In genomic region chr16:1519831-1520230, GRCh38 we compare ENCODE assay signal across 20 cellular contexts. TPM values are rescaled to one million over a fixed set of nuclear protein-coding genes. Genes with fewer than 3 reads are reported as not detected.
DNase-seq lines count a peak whose midpoint lies in the region; ATAC-seq and TF ChIP-seq lines count a peak whose summit lies in the region.
"Had no signal": no experiment of that assay in that cellular context is flagged by ENCODE, and none has a peak within 500 bp of the region (broad histone marks: within the 10 kb centered on the region; RNA-seq: fewer than 3 reads in every experiment).

No MANE protein-coding gene starts in this region.

- no peak for TF ChIP-seq CTCF in right atrium auricular region (IDR thresholded peaks at IDR 0.05)
- no peak for TF ChIP-seq CTCF in RWPE1 (conservative IDR thresholded peaks at IDR 0.05; ENCODE audit: low read depth)
- no peak for TF ChIP-seq CTCF in upper lobe of right lung (IDR thresholded peaks at IDR 0.05)
- no peak for TF ChIP-seq CTCF in uterus (IDR thresholded peaks at IDR 0.05)
- TF ChIP-seq CTCF in mucosa of descending colon (IDR thresholded peaks at IDR 0.05) = no peak

- intact Hi-C loops in Right ventricle myocardium inferior (cut with DNase I) (no loop called here), upper lobe of right lung (cut with DNase I) (no loop called here), uterus (cut with DNase I; ENCODE audit: low total_unique reads) (no loop called here), mucosa of descending colon (cut with DNase I, micrococcal nuclease) (no loop called here)

- H3K36me3 ChIP-seq in right atrium auricular region (peaks cover 10% of the 10 kb centered on the region), upper lobe of right lung (peaks cover 4% of the 10 kb centered on the region), uterus (no peaks in the 10 kb centered on the region), mucosa of descending colon (ENCODE audit: low read depth) (no peaks in the 10 kb centered on the region)

- no peak for TF ChIP-seq POLR2A in uterus (IDR thresholded peaks at IDR 0.05)

- DNase-seq in Right ventricle myocardium inferior (ENCODE audit: missing footprints) (peak; percentile 55), right atrium auricular region (ENCODE audit: low spot score) (no peak), RWPE1 (ENCODE audit: low spot score) (no peak), upper lobe of right lung (no peak), uterus (no peak), mucosa of descending colon (no peak)
- DNase-seq: AML-193; Caco-2; Calu3; CD4-positive, alpha-beta T cell; DMS79 treated with DMSO at 0.1 percent for 48 hours; GF-D8 had no signal

- ATAC-seq in Right ventricle myocardium inferior (no peak), esophagus mucosa (peak; percentile 8), upper lobe of right lung (peak; percentile 6), mucosa of descending colon (no peak)
- ATAC-seq: CD8-positive, alpha-beta T cell had no signal

- H3K4me3 ChIP-seq in right atrium auricular region (no peak overlapping the region), upper lobe of right lung (no peak overlapping the region), uterus (no peak overlapping the region), mucosa of descending colon (no peak overlapping the region)
- H3K4me3 ChIP-seq: A549; BLaER1 treated with 17β-estradiol and CSF1 and Interleukin-3, amounts not matched to agents 10 nM and 100 nM had no signal

- peaks cover 0 to 3% of the 10 kb centered on the region in 2 donors for H3K9me3 ChIP-seq in right atrium auricular region
- no peaks in the 10 kb centered on the region for H3K9me3 ChIP-seq in upper lobe of right lung
- H3K9me3 ChIP-seq in uterus = peaks cover 0 to 6% of the 10 kb centered on the region in 2 donors
- no peaks in the 10 kb centered on the region for H3K9me3 ChIP-seq in mucosa of descending colon
- H3K9me3 ChIP-seq: A549 had no signal

- CTCF ChIA-PET in RWPE1 (lab: Yijun Ruan, JAX) = interaction anchor here (0.7 kb wide), 1 partner anchor 18 kb away, joined by 3 read pairs; no protein-coding TSS in a partner anchor

- H3K4me1 ChIP-seq in right atrium auricular region (no peaks in the 10 kb centered on the region), upper lobe of right lung (no peaks in the 10 kb centered on the region), uterus (no peaks in the 10 kb centered on the region), mucosa of descending colon (ENCODE audit: low read depth) (no peaks in the 10 kb centered on the region)
- H3K4me1 ChIP-seq: A549; BLaER1 treated with 17β-estradiol and CSF1 and Interleukin-3, amounts not matched to agents 10 nM and 100 nM; Caco-2 had no signal

- no peak overlapping the region for H3K27ac ChIP-seq in right atrium auricular region
- H3K27ac ChIP-seq in RWPE1 = 0 out of 2 replicates have a peak overlapping the region, but pooled peaks have one; percentile 15
- no peak overlapping the region for H3K27ac ChIP-seq in upper lobe of right lung
- no peak overlapping the region for H3K27ac ChIP-seq in uterus
- H3K27ac ChIP-seq: 22Rv1; A549; BLaER1 treated with 17β-estradiol and CSF1 and Interleukin-3, amounts not matched to agents 10 nM and 100 nM; C4-2B had no signal

- POLR2A ChIA-PET in RWPE1 (lab: Yijun Ruan, JAX; ENCODE audit: low non-redundant PET) = no interaction called here

- no peaks in the 10 kb centered on the region for H3K27me3 ChIP-seq in right atrium auricular region
- no peaks in the 10 kb centered on the region for H3K27me3 ChIP-seq in upper lobe of right lung
- H3K27me3 ChIP-seq in uterus = no peaks in the 10 kb centered on the region
- H3K27me3 ChIP-seq: BLaER1 treated with 17β-estradiol and CSF1 and Interleukin-3, amounts not matched to agents 10 nM and 100 nM had no signal

RNA-seq across cellular contexts. Expression of gene TMEM204, which starts 13.6 kb away (rescaled TPM):
- total RNA-seq in Right ventricle myocardium inferior (30.7 TPM), right atrium auricular region (10 to 100 TPM; 35.1 to 42.2 TPM), esophagus mucosa (2.8 TPM), upper lobe of right lung (69.2 TPM), uterus (10 to 100 TPM; 24.8 to 45.3 (median 39.3) TPM), mucosa of descending colon (10 to 100 TPM in 1 of 3 donors, 1 to 10 TPM in 2; 3.4 to 10.3 (median 5.0) TPM)
- total RNA-seq: A172, Caco-2, Calu3 had no signal

RNA-seq across cellular contexts. Expression of gene TELO2, which starts 26.7 kb away (rescaled TPM):
- 18.9 TPM for total RNA-seq in Right ventricle myocardium inferior
- total RNA-seq in right atrium auricular region = 10 to 100 TPM; 11.3 to 11.5 TPM
- total RNA-seq in esophagus mucosa = 21.3 TPM
- total RNA-seq in upper lobe of right lung = 26.0 TPM
- 10 to 100 TPM in 3 of 4 donors, 1 to 10 TPM in 1; 4.9 to 59.1 (median 39.0) TPM for total RNA-seq in uterus
- total RNA-seq in mucosa of descending colon = 10 to 100 TPM; 32.2 to 41.6 (median 37.8) TPM

RNA-seq across cellular contexts. Expression of gene PTX4, which starts 31.1 kb away (rescaled TPM):
- not detected for total RNA-seq in Right ventricle myocardium inferior
- under 1 TPM in 1 of 2 donors, not detected in 1; 0.24 TPM for total RNA-seq in right atrium auricular region
- not detected for total RNA-seq in esophagus mucosa
- not detected for total RNA-seq in upper lobe of right lung
- under 1 TPM in 2 of 4 donors, not detected in 2; 0.28 to 0.52 TPM for total RNA-seq in uterus
- total RNA-seq in mucosa of descending colon = not detected
- total RNA-seq: A172; B cell; Caco-2; Calu3; CD4-positive, alpha-beta T cell; CD8-positive, alpha-beta T cell had no signal

RNA-seq across cellular contexts. Expression of gene CLCN7, which starts 45.0 kb away (rescaled TPM):
- total RNA-seq in Right ventricle myocardium inferior = 49.5 TPM
- 10 to 100 TPM; 19.4 to 31.7 TPM for total RNA-seq in right atrium auricular region
- total RNA-seq in esophagus mucosa = 18.6 TPM
- 138 TPM for total RNA-seq in upper lobe of right lung
- 100 to 1,000 TPM in 1 of 4 donors, 10 to 100 TPM in 3; 21.5 to 145 (median 57.2) TPM for total RNA-seq in uterus
- total RNA-seq in mucosa of descending colon = 10 to 100 TPM; 59.3 to 98.1 (median 59.8) TPM

Comparison
In these comparisons a context has a peak if more than half of its experiments do, and no peak if none do; other contexts are left out.
1. ATAC-seq: peak in esophagus mucosa (single experiment) and upper lobe of right lung (single experiment); none in Right ventricle myocardium inferior (single experiment) and mucosa of descending colon (single experiment).